ENCODE assay signal across 11 cellular contexts in the genomic region with DNA sequence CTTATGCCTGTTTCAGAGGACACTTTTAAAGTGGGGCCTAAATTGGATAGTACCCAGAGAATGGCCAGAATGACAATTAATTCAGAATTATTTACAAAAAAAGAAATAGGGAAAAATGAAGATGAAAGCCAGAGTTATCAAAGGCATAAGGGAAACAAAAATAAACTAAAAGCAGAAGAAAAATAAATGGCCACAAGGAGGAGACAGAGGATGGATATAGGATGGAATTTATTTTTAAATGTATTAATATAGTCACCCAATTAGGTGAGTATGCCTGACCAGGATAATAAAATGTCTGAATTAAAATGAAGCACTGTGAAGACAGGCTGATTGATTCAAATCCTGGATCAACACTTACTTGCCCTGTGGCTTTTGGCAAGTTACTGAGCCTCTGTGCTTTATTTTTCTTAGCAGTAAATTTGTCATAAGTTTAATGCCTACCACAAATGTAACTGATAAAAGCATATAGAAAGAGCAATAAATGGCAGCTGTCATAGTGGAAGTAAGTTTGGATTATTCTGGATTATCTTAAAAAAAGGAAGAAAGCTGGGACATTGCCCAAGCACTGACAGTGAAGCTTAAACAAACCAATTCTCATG. TPM values are rescaled to one million over a fixed set of nuclear protein-coding genes. Genes with fewer than 3 reads are reported as not detected.
DNase-seq lines count a peak whose midpoint lies in the region; ATAC-seq and TF ChIP-seq lines count a peak whose summit lies in the region.
"Had no signal": no experiment of that assay in that cellular context is flagged by ENCODE, and none has a peak within 500 bp of the region (broad histone marks: within the 10 kb centered on the region; RNA-seq: fewer than 3 reads in every experiment).

No MANE protein-coding gene starts in this region.

- H3K9me3 ChIP-seq in adrenal gland (replicated peaks in 1 of 3) (no peaks in the 10 kb centered on the region), right lobe of liver (no peaks in the 10 kb centered on the region)

- no peaks in the 10 kb centered on the region for H3K4me1 ChIP-seq in adrenal gland (replicated peaks in 1 of 2)
- no peaks in the 10 kb centered on the region for H3K4me1 ChIP-seq in right lobe of liver

- intact Hi-C loops in adrenal gland (cut with DNase I) (loop anchor here in 1 of 2 donors (10.0 kb wide), 1 partner anchor 101 kb away; a partner anchor contains a TSS), right lobe of liver (cut with DNase I) (loop anchor here in 1 of 2 donors (10.0 kb wide), 1 partner anchor 101 kb away; a partner anchor contains a TSS)

- H3K36me3 ChIP-seq in adrenal gland (replicated peaks in 1 of 2) = no peaks in the 10 kb centered on the region
- no peaks in the 10 kb centered on the region for H3K36me3 ChIP-seq in right lobe of liver

- H3K27ac ChIP-seq in adrenal gland = no peak overlapping the region
- no peak overlapping the region for H3K27ac ChIP-seq in right lobe of liver

- H3K27me3 ChIP-seq in adrenal gland (no peaks in the 10 kb centered on the region), right lobe of liver (no peaks in the 10 kb centered on the region)

- ATAC-seq in right lobe of liver = peak; percentile 42 to 75 (median 60)
- no peak for ATAC-seq in HG02798 (IDR thresholded peaks at IDR 0.05; ENCODE audit: poor library complexity, unreplicated experiment)
- ATAC-seq in HG03159 (IDR thresholded peaks at IDR 0.05; ENCODE audit: unreplicated experiment) = no peak
- ATAC-seq in GM18498 (IDR thresholded peaks at IDR 0.05; ENCODE audit: unreplicated experiment) = no peak

- TF ChIP-seq CTCF in HFF-Myc (IDR thresholded peaks at IDR 0.05; ENCODE audit: low read depth, low read length, missing control alignments) (peak; percentile 22), adrenal gland (IDR thresholded peaks at IDR 0.05) (peak; percentile 19 to 72 (median 48)), right lobe of liver (IDR thresholded peaks at IDR 0.05) (peak; percentile 57 to 64 (median 59))

- TF ChIP-seq POLR2A in adrenal gland (IDR thresholded peaks at IDR 0.05) = no peak
- TF ChIP-seq POLR2A in right lobe of liver (IDR thresholded peaks at IDR 0.05) = no peak

- DNase-seq in AG20443 (ENCODE audit: low spot score) = peak; percentile 12
- DNase-seq in HFF-Myc (ENCODE audit: extremely low read depth, low read depth) = peak; percentile 12
- DNase-seq in adrenal gland = peak in 1 of 7 donors; percentile 15
- DNase-seq in right lobe of liver = no peak
- DNase-seq in HuH-7 (ENCODE audit: low spot score) = no peak
- DNase-seq: activated CD4-positive, alpha-beta T cell treated with anti-CD3 and anti-CD28 coated beads, Interleukin-2, amount 50 U/mL, for 48 hours; hypothalamus; stimulated activated CD4-positive, alpha-beta T cell treated with anti-CD3 and anti-CD28 coated beads, Interleukin-4, amount 100 ng/mL, for 24 hours had no signal

- no peak overlapping the region for H3K4me3 ChIP-seq in HFF-Myc (replicated peaks; ENCODE audit: low read depth, low read length)
- H3K4me3 ChIP-seq in adrenal gland = no peak overlapping the region
- no peak overlapping the region for H3K4me3 ChIP-seq in right lobe of liver

RNA-seq across cellular contexts. Expression of a gene that starts 3.4 kb away (rescaled TPM):
- total RNA-seq in adrenal gland (under 1 TPM in 3 of 8 donors, not detected in 5; 0.14 to 0.23 (median 0.22) TPM), right lobe of liver (not detected)
- polyA plus RNA-seq in adrenal gland = under 1 TPM in 2 of 3 donors, not detected in 1; 0.07 to 0.10 TPM

RNA-seq across cellular contexts. Expression of a gene that starts 23.5 kb away (rescaled TPM):
- total RNA-seq in adrenal gland = under 1 TPM in 1 of 8 donors, not detected in 7; 0.14 TPM
- under 1 TPM in 1 of 3 donors, not detected in 2; 0.07 TPM for polyA plus RNA-seq in adrenal gland
- total RNA-seq in right lobe of liver = not detected

RNA-seq across cellular contexts. Expression of a gene that starts 35.0 kb away (rescaled TPM):
- total RNA-seq in adrenal gland (1 to 10 TPM in 1 of 8 donors, under 1 TPM in 3, not detected in 4; 0.22 to 2.8 (median 0.37) TPM), right lobe of liver (10 to 100 TPM in 3 of 6 experiments, 1 to 10 TPM in 3; 6.8 to 23.5 (median 9.7) TPM)
- 1 to 10 TPM in 1 of 3 donors, under 1 TPM in 1, not detected in 1; 0.34 to 1.3 TPM for polyA plus RNA-seq in adrenal gland

Comparison
In these comparisons a context has a peak if more than half of its experiments do, and no peak if none do; other contexts are left out.
1. DNase-seq: peak in AG20443 (single experiment) and HFF-Myc (single experiment); none in right lobe of liver (0 of 3) and HuH-7 (single experiment).
2. ATAC-seq: peak in right lobe of liver (4 of 4); none in HG02798 (single experiment), HG03159 (single experiment) and GM18498 (single experiment).
3. Peak in every context shown above with its lines, with median percentiles within 50 percentile points of each other: CTCF ChIP-seq.